Comparison of ENCODE assay signal across 1 cellular context in the genomic region with DNA sequence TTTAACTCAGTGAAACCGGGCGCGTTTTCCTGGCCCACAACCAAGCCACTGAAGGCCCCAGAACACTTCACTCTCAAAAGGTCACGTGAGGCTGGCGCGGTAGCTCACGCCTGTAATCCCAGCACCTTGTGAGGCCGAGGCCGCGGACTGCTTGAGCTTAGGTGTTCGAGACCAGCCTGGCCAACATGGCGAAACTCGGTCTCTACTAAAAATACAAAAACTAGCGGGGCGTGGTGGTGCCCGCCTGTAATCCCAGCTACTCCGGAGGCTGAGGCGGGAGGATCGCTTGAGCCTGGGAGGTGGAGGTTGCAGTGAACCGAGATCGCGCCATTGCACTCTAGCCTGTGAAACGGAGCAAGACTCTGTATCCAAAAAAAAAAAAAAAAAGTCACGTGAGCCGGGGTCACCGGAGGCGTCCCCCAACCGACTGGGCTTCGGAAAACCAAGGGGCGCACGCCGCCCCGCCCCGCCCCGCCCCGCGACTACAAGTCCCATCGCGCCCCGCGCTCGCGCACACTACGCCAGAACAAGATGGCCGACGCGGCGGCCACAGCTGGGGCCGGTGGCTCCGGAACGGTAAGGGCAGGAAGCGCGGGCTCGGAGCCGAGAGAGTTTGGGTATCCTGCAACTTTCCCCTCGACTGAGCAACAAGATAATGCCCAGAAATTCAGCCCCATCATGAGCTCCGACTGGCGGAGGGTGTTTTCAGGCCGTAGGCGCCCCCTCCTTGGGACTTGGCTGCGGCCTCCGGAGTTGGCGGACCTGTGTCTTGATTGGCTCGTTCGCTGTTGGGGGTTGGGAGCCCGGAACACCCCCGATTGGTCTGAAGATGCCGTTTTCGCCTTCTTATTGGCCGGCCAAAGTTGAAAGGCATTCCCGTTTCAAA.
TF ChIP-seq lines count a peak whose summit lies in the region.

A gene with protein sequence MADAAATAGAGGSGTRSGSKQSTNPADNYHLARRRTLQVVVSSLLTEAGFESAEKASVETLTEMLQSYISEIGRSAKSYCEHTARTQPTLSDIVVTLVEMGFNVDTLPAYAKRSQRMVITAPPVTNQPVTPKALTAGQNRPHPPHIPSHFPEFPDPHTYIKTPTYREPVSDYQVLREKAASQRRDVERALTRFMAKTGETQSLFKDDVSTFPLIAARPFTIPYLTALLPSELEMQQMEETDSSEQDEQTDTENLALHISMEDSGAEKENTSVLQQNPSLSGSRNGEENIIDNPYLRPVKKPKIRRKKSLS (plus strand): TSS at position 514 of the 886 bp plus-strand sequence. CDS start 18 bp downstream, at position 532.

TF ChIP-seq in K562, 482 proteins besides CTCF, POLR2A, EP300 and RAD21 (continued from another document and continues in another):
- TF ChIP-seq, protein P1, sequence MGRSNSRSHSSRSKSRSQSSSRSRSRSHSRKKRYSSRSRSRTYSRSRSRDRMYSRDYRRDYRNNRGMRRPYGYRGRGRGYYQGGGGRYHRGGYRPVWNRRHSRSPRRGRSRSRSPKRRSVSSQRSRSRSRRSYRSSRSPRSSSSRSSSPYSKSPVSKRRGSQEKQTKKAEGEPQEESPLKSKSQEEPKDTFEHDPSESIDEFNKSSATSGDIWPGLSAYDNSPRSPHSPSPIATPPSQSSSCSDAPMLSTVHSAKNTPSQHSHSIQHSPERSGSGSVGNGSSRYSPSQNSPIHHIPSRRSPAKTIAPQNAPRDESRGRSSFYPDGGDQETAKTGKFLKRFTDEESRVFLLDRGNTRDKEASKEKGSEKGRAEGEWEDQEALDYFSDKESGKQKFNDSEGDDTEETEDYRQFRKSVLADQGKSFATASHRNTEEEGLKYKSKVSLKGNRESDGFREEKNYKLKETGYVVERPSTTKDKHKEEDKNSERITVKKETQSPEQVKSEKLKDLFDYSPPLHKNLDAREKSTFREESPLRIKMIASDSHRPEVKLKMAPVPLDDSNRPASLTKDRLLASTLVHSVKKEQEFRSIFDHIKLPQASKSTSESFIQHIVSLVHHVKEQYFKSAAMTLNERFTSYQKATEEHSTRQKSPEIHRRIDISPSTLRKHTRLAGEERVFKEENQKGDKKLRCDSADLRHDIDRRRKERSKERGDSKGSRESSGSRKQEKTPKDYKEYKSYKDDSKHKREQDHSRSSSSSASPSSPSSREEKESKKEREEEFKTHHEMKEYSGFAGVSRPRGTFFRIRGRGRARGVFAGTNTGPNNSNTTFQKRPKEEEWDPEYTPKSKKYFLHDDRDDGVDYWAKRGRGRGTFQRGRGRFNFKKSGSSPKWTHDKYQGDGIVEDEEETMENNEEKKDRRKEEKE (IDR thresholded peaks at IDR 0.05; ENCODE audit: borderline replicate concordance in 1 of 2, control insufficient read depth in 1 of 2, low read depth in 2 of 2, low read length in 1 of 2): peak in 1 of 2 experiments; percentile 64; a peak in 1 of 4 replicates
- TF ChIP-seq ZNF644 (tag; IDR thresholded peaks at IDR 0.05; ENCODE audit: low read depth) (no peak), CREM (IDR thresholded peaks at IDR 0.05; ENCODE audit: low read depth) (peak; percentile 90), SAFB2 (IDR thresholded peaks at IDR 0.05; ENCODE audit: borderline replicate concordance, low read depth, low read length, severe bottlenecking) (no peak), TAF9B (IDR thresholded peaks at IDR 0.05; ENCODE audit: partially characterized antibody) (peak; percentile 98), HCFC1 (IDR thresholded peaks at IDR 0.05; ENCODE audit: low read depth, low read length) (peak; percentile 91), L3MBTL2 (IDR thresholded peaks at IDR 0.05) (peak; percentile 54; the same call in 1 of the 2 replicates), BRD4 (IDR thresholded peaks at IDR 0.05) (no peak), PCBP2 (IDR thresholded peaks at IDR 0.05; ENCODE audit: low read depth, low read length, poor library complexity, severe bottlenecking) (no peak), CBX5 (IDR thresholded peaks at IDR 0.05; ENCODE audit: borderline replicate concordance, low read depth) (no peak), SMAD2 (IDR thresholded peaks at IDR 0.05; ENCODE audit: low read depth, low read length) (no peak), ARNT (IDR thresholded peaks at IDR 0.05) (peak in 1 of 2 experiments; percentile 10; a peak in 1 of 4 replicates), RBM14 (IDR thresholded peaks at IDR 0.05; ENCODE audit: borderline replicate concordance, insufficient read depth, low read depth, low read length) (no peak), ZNF311 (CRISPR knock-in tag; IDR thresholded peaks at IDR 0.05) (no peak), CREB1 (IDR thresholded peaks at IDR 0.05) (peak; percentile 85), CREB1 (CRISPR knock-in tag; IDR thresholded peaks at IDR 0.05) (peak; percentile 84), KDM4B (IDR thresholded peaks at IDR 0.05; ENCODE audit: borderline replicate concordance in 2 of 2, low read depth in 1 of 2) (0 out of 4 replicates have a peak, but pooled peaks of 1 of the 2 experiments have one; percentile 43), TGIF2 (CRISPR knock-in tag; IDR thresholded peaks at IDR 0.05) (no peak), SUPT5H (IDR thresholded peaks at IDR 0.05) (peak; percentile 100), TFAM (CRISPR knock-in tag; conservative IDR thresholded peaks at IDR 0.05) (no peak), TRIM24 (IDR thresholded peaks at IDR 0.05) (0 out of 4 replicates have a peak, but pooled peaks of 1 of the 2 experiments have one; percentile 14), ZC3H11A (IDR thresholded peaks at IDR 0.05; ENCODE audit: low read depth, low read length) (no peak; the same call in 1 of the 2 replicates), EHMT2 (IDR thresholded peaks at IDR 0.05) (no peak), GATA2 (CRISPR knock-in tag; IDR thresholded peaks at IDR 0.05) (no peak), ZNF589 (CRISPR knock-in tag; IDR thresholded peaks at IDR 0.05; ENCODE audit: low read depth) (no peak), RBFOX2 (IDR thresholded peaks at IDR 0.05; ENCODE audit: low read depth, low read length) (peak; percentile 99), ZNF134 (CRISPR knock-in tag; conservative IDR thresholded peaks at IDR 0.05) (0 out of 2 replicates have a peak, but pooled peaks have one; percentile 35), ZNF586 (CRISPR knock-in tag; conservative IDR thresholded peaks at IDR 0.05) (no peak), KAT2B (IDR thresholded peaks at IDR 0.05; ENCODE audit: low read depth, low read length) (no peak), FOXJ2 (tag; IDR thresholded peaks at IDR 0.05) (no peak)
- TF ChIP-seq, protein P2, sequence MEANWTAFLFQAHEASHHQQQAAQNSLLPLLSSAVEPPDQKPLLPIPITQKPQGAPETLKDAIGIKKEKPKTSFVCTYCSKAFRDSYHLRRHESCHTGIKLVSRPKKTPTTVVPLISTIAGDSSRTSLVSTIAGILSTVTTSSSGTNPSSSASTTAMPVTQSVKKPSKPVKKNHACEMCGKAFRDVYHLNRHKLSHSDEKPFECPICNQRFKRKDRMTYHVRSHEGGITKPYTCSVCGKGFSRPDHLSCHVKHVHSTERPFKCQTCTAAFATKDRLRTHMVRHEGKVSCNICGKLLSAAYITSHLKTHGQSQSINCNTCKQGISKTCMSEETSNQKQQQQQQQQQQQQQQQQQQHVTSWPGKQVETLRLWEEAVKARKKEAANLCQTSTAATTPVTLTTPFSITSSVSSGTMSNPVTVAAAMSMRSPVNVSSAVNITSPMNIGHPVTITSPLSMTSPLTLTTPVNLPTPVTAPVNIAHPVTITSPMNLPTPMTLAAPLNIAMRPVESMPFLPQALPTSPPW (CRISPR knock-in tag; IDR thresholded peaks at IDR 0.05): peak; percentile 82
- TF ChIP-seq, protein P3, sequence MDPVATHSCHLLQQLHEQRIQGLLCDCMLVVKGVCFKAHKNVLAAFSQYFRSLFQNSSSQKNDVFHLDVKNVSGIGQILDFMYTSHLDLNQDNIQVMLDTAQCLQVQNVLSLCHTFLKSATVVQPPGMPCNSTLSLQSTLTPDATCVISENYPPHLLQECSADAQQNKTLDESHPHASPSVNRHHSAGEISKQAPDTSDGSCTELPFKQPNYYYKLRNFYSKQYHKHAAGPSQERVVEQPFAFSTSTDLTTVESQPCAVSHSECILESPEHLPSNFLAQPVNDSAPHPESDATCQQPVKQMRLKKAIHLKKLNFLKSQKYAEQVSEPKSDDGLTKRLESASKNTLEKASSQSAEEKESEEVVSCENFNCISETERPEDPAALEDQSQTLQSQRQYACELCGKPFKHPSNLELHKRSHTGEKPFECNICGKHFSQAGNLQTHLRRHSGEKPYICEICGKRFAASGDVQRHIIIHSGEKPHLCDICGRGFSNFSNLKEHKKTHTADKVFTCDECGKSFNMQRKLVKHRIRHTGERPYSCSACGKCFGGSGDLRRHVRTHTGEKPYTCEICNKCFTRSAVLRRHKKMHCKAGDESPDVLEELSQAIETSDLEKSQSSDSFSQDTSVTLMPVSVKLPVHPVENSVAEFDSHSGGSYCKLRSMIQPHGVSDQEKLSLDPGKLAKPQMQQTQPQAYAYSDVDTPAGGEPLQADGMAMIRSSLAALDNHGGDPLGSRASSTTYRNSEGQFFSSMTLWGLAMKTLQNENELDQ (CRISPR knock-in tag; IDR thresholded peaks at IDR 0.05; ENCODE audit: borderline replicate concordance): no peak
- TF ChIP-seq, protein P4, sequence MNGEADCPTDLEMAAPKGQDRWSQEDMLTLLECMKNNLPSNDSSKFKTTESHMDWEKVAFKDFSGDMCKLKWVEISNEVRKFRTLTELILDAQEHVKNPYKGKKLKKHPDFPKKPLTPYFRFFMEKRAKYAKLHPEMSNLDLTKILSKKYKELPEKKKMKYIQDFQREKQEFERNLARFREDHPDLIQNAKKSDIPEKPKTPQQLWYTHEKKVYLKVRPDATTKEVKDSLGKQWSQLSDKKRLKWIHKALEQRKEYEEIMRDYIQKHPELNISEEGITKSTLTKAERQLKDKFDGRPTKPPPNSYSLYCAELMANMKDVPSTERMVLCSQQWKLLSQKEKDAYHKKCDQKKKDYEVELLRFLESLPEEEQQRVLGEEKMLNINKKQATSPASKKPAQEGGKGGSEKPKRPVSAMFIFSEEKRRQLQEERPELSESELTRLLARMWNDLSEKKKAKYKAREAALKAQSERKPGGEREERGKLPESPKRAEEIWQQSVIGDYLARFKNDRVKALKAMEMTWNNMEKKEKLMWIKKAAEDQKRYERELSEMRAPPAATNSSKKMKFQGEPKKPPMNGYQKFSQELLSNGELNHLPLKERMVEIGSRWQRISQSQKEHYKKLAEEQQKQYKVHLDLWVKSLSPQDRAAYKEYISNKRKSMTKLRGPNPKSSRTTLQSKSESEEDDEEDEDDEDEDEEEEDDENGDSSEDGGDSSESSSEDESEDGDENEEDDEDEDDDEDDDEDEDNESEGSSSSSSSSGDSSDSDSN (IDR thresholded peaks at IDR 0.05; ENCODE audit: borderline replicate concordance in 1 of 2, low read depth in 2 of 2, low read length in 2 of 2): no peak; a peak in 1 of 4 replicates
- TF ChIP-seq, protein P5, sequence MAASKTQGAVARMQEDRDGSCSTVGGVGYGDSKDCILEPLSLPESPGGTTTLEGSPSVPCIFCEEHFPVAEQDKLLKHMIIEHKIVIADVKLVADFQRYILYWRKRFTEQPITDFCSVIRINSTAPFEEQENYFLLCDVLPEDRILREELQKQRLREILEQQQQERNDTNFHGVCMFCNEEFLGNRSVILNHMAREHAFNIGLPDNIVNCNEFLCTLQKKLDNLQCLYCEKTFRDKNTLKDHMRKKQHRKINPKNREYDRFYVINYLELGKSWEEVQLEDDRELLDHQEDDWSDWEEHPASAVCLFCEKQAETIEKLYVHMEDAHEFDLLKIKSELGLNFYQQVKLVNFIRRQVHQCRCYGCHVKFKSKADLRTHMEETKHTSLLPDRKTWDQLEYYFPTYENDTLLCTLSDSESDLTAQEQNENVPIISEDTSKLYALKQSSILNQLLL (CRISPR knock-in tag; IDR thresholded peaks at IDR 0.05; ENCODE audit: borderline replicate concordance): no peak
- TF ChIP-seq, protein P6, sequence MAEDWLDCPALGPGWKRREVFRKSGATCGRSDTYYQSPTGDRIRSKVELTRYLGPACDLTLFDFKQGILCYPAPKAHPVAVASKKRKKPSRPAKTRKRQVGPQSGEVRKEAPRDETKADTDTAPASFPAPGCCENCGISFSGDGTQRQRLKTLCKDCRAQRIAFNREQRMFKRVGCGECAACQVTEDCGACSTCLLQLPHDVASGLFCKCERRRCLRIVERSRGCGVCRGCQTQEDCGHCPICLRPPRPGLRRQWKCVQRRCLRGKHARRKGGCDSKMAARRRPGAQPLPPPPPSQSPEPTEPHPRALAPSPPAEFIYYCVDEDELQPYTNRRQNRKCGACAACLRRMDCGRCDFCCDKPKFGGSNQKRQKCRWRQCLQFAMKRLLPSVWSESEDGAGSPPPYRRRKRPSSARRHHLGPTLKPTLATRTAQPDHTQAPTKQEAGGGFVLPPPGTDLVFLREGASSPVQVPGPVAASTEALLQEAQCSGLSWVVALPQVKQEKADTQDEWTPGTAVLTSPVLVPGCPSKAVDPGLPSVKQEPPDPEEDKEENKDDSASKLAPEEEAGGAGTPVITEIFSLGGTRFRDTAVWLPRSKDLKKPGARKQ (CRISPR knock-in tag; IDR thresholded peaks at IDR 0.05): peak; percentile 93
- TF ChIP-seq, protein P7, sequence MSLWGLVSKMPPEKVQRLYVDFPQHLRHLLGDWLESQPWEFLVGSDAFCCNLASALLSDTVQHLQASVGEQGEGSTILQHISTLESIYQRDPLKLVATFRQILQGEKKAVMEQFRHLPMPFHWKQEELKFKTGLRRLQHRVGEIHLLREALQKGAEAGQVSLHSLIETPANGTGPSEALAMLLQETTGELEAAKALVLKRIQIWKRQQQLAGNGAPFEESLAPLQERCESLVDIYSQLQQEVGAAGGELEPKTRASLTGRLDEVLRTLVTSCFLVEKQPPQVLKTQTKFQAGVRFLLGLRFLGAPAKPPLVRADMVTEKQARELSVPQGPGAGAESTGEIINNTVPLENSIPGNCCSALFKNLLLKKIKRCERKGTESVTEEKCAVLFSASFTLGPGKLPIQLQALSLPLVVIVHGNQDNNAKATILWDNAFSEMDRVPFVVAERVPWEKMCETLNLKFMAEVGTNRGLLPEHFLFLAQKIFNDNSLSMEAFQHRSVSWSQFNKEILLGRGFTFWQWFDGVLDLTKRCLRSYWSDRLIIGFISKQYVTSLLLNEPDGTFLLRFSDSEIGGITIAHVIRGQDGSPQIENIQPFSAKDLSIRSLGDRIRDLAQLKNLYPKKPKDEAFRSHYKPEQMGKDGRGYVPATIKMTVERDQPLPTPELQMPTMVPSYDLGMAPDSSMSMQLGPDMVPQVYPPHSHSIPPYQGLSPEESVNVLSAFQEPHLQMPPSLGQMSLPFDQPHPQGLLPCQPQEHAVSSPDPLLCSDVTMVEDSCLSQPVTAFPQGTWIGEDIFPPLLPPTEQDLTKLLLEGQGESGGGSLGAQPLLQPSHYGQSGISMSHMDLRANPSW (CRISPR knock-in tag; IDR thresholded peaks at IDR 0.05): no peak
- TF ChIP-seq, protein P8, sequence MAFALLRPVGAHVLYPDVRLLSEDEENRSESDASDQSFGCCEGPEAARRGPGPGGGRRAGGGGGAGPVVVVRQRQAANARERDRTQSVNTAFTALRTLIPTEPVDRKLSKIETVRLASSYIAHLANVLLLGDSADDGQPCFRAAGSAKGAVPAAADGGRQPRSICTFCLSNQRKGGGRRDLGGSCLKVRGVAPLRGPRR (CRISPR knock-in tag; IDR thresholded peaks at IDR 0.05): no peak
- TF ChIP-seq, protein P9, sequence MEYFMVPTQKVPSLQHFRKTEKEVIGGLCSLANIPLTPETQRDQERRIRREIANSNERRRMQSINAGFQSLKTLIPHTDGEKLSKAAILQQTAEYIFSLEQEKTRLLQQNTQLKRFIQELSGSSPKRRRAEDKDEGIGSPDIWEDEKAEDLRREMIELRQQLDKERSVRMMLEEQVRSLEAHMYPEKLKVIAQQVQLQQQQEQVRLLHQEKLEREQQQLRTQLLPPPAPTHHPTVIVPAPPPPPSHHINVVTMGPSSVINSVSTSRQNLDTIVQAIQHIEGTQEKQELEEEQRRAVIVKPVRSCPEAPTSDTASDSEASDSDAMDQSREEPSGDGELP (CRISPR knock-in tag; IDR thresholded peaks at IDR 0.05; ENCODE audit: borderline replicate concordance): peak; percentile 99
